9 cellular contexts compared by ENCODE assay signal in genomic region chr1:23103001-23103879, GRCh38.
DNase-seq lines count a peak whose midpoint lies in the region; ATAC-seq, FAIRE-seq and TF ChIP-seq lines count a peak whose summit lies in the region.
"Had no signal": no experiment of that assay in that cellular context is flagged by ENCODE, and none has a peak within 500 bp of the region (broad histone marks: within the 10 kb centered on the region; RNA-seq: fewer than 3 reads in every experiment).

No MANE protein-coding gene starts in this region.

- H3K4me2 ChIP-seq in keratinocyte (ENCODE audit: control insufficient read depth, extremely low read depth, insufficient read depth, low read depth, low read length): peak overlapping the region; percentile 86

- no peaks in the 10 kb centered on the region for H3K27me3 Mint-ChIP-seq in activated T-cell treated with anti-CD3 and anti-CD28 coated beads, Interleukin-2, amount 50 U/mL, for 4 hours (ENCODE audit: low read depth)

- H3K9me1 ChIP-seq in keratinocyte (ENCODE audit: control insufficient read depth, extremely low read depth, insufficient read depth, low read length): no peaks in the 10 kb centered on the region

- peaks cover 56% of the 10 kb centered on the region for H3K4me1 ChIP-seq in keratinocyte (ENCODE audit: control insufficient read depth, extremely low read depth, insufficient read depth, low read length)

- no peaks in the 10 kb centered on the region for H4K20me1 ChIP-seq in keratinocyte (ENCODE audit: control insufficient read depth, extremely low read depth, insufficient read depth, low read length)

- dilution Hi-C loops in keratinocyte (cut with MboI; ENCODE audit: extremely low pct_ligation_motif_present, low sequenced_read_pairs): no loop called here

- no peak for TF ChIP-seq CTCF in HL-60 (IDR thresholded peaks at IDR 0.05; ENCODE audit: insufficient read depth, low read length)
- no peak for TF ChIP-seq CTCF in keratinocyte (optimal IDR thresholded peaks at IDR 0.05 in 1 of 3, IDR thresholded peaks at IDR 0.05 in 1 of 3, conservative IDR thresholded peaks at IDR 0.05 in 1 of 3; ENCODE audit: extremely low read depth in 1 of 3, insufficient read depth in 2 of 3, low read length in 3 of 3)

- no peaks in the 10 kb centered on the region for H3K9me3 Mint-ChIP-seq in activated T-cell treated with anti-CD3 and anti-CD28 coated beads, Interleukin-2, amount 50 U/mL, for 4 hours

- FAIRE-seq in keratinocyte (lab: Jason Lieb, UNC): peak; percentile 84
- FAIRE-seq: G401.6 had no signal

- peak overlapping the region; percentile 71 for H3K4me3 Mint-ChIP-seq in activated T-cell treated with anti-CD3 and anti-CD28 coated beads, Interleukin-2, amount 50 U/mL, for 4 hours

- no peaks in the 10 kb centered on the region for H3K9me3 ChIP-seq in keratinocyte (ENCODE audit: control insufficient read depth, low read depth, low read length)

- H3K36me3 Mint-ChIP-seq in activated T-cell treated with anti-CD3 and anti-CD28 coated beads, Interleukin-2, amount 50 U/mL, for 4 hours (ENCODE audit: insufficient read depth): peaks cover 9% of the 10 kb centered on the region

- DNase-seq in 8988T (peak; percentile 31), HL-60 (ENCODE audit: low read depth in 1 of 2, low spot score in 1 of 2) (peak; percentile 14 to 21), keratinocyte (ENCODE audit: low read depth, low spot score) (no peak), erythroblast (lab: John Stamatoyannopoulos, UW) (no peak), NCI-H69 (lab: John Stamatoyannopoulos, UW) (no peak)
- no peak for DNase-seq in activated T-cell treated with anti-CD3 and anti-CD28 coated beads, Interleukin-2, amount 50 U/mL, for 4 hours

- H3K4me3 ChIP-seq in HL-60 (replicated peaks; ENCODE audit: insufficient read depth, low read length) (no peak overlapping the region), keratinocyte (ENCODE audit: control insufficient read depth in 2 of 3, extremely low read depth in 1 of 3, insufficient read depth in 2 of 3, low read depth in 1 of 3, low read length in 3 of 3) (peak overlapping the region in 2 of 3 experiments; percentile 2 to 11)

- H3K36me3 ChIP-seq in keratinocyte (ENCODE audit: control insufficient read depth in 2 of 2, extremely low read depth in 1 of 2, insufficient read depth in 2 of 2, low read length in 2 of 2): peaks cover 13 to 21% of the 10 kb centered on the region in 2 experiments

- H2AFZ ChIP-seq in keratinocyte (ENCODE audit: control insufficient read depth, low read length): no peak overlapping the region

- peak overlapping the region; percentile 43 for H3K9ac ChIP-seq in keratinocyte (ENCODE audit: control insufficient read depth, extremely low read depth, insufficient read depth, low read length)

- H3K4me1 Mint-ChIP-seq in activated T-cell treated with anti-CD3 and anti-CD28 coated beads, Interleukin-2, amount 50 U/mL, for 4 hours (ENCODE audit: low read depth): peaks cover 51% of the 10 kb centered on the region

- no peak for TF ChIP-seq POLR2A in erythroblast (IDR thresholded peaks at IDR 0.05; ENCODE audit: low read length)

- H3K27me3 ChIP-seq in HL-60 (ENCODE audit: insufficient read depth, poor library complexity, severe bottlenecking): no peaks in the 10 kb centered on the region
- H3K27me3 ChIP-seq in keratinocyte (ENCODE audit: control insufficient read depth, extremely low read depth, insufficient read depth, low read length): no peaks in the 10 kb centered on the region

- H3K27ac ChIP-seq in HL-60 (replicated peaks): no peak overlapping the region
- peak overlapping the region; percentile 89 for H3K27ac ChIP-seq in keratinocyte (ENCODE audit: control insufficient read depth, insufficient read depth, low read length)

- peaks cover 41% of the 10 kb centered on the region for H3K79me2 ChIP-seq in keratinocyte (ENCODE audit: control insufficient read depth, insufficient read depth, low read length)

- ATAC-seq in activated T-cell treated with anti-CD3 and anti-CD28 coated beads, Interleukin-2, amount 50 U/mL, for 4 hours: peak; percentile 93 to 94
- no peak for ATAC-seq in GM18870 (IDR thresholded peaks at IDR 0.05; ENCODE audit: unreplicated experiment)
- no peak for ATAC-seq in HG03196 (IDR thresholded peaks at IDR 0.05; ENCODE audit: unreplicated experiment)

Comparison
In these comparisons a context has a peak if more than half of its experiments do, and no peak if none do; other contexts are left out.
1. DNase-seq: peak in 8988T (single experiment) and HL-60 (2 of 2); none in activated T-cell treated with anti-CD3 and anti-CD28 coated beads, Interleukin-2, amount 50 U/mL, for 4 hours (single experiment), keratinocyte (single experiment), erythroblast (0 of 2) and NCI-H69 (single experiment).
2. ATAC-seq: peak in activated T-cell treated with anti-CD3 and anti-CD28 coated beads, Interleukin-2, amount 50 U/mL, for 4 hours (2 of 2); none in GM18870 (single experiment) and HG03196 (single experiment).